In the genomic region with DNA sequence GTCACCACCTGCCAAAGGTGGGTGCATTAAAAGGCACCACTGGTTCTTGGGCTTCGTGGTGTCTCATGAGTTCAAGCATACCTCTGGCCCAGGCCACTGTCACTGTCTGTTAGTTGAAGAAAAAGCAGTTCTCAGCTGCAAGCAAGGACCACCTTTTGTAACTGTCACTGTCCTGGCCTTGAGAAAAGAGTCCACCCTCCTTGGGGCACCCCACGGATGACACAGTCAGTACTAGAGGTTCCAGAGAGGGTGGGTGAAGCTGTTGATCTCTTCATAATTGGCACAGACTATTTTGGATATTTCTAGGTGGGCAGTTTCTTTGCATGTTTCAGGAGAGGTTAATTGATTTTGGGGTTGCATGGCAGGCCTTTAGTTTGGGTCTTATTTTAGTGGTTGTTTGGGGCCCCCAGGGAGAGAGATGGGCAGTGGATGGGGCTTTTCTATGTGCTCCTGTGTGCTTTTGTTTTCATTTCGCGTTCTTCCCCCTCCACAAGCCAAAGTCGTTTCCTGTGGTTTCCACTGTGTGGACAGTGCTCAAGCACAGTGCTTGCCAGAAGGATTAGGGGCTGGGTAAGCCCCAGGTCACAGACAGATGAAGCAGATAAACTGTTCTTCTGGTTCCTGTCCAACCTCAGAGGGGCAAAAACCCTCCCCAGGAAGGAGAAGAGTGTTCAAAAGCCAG, we compare ENCODE assay signal across 8 cellular contexts.
A peak's percentile ranks its signal among the peaks of the same experiment; 100 is the strongest.
DNase-seq lines count a peak whose midpoint lies in the region; ATAC-seq and TF ChIP-seq lines count a peak whose summit lies in the region.

No MANE protein-coding gene starts in this region.

- no peaks in the 10 kb centered on the region for H3K79me2 ChIP-seq in Karpas-422 (ENCODE audit: low read length)

- H3K4me1 ChIP-seq in prostate gland (replicated peaks) (no peaks in the 10 kb centered on the region), Karpas-422 (ENCODE audit: low read length) (no peaks in the 10 kb centered on the region)

- H2AFZ ChIP-seq in Karpas-422 (ENCODE audit: low read length) = no peak overlapping the region

- H3K36me3 Mint-ChIP-seq in CD4-positive, alpha-beta T cell (ENCODE audit: low read depth) = peaks cover 11% of the 10 kb centered on the region
- H3K36me3 Mint-ChIP-seq in activated CD4-positive, alpha-beta memory T cell treated with anti-CD3 and anti-CD28 coated beads, Interleukin-2, amount 10 ng/mL, durations not matched to agents 7 days and 5 days (ENCODE audit: low read depth) = peaks cover 13% of the 10 kb centered on the region

- CTCF ChIA-PET in CD4-positive, alpha-beta T cell (lab: Charles Lee) = no interaction called here
- CTCF ChIA-PET in activated CD4-positive, alpha-beta memory T cell treated with anti-CD3 and anti-CD28 coated beads, Interleukin-2, amount 10 ng/mL, durations not matched to agents 7 days and 5 days (lab: Charles Lee) = no interaction called here

- TF ChIP-seq CTCF in CD4-positive, alpha-beta T cell (IDR thresholded peaks at IDR 0.05) = no peak
- no peak for TF ChIP-seq CTCF in prostate gland (IDR thresholded peaks at IDR 0.05)

- H3K9me3 Mint-ChIP-seq in CD4-positive, alpha-beta T cell = no peaks in the 10 kb centered on the region
- no peaks in the 10 kb centered on the region for H3K9me3 Mint-ChIP-seq in activated CD4-positive, alpha-beta memory T cell treated with anti-CD3 and anti-CD28 coated beads, Interleukin-2, amount 10 ng/mL, durations not matched to agents 7 days and 5 days

- no peaks in the 10 kb centered on the region for H3K9me2 ChIP-seq in Karpas-422 (replicated peaks; ENCODE audit: insufficient read depth, low read length)

- WGBS in prostate gland = 27% methylated on average over 5 of the region's 5 CpGs

- no peak overlapping the region for H3K4me2 ChIP-seq in Karpas-422 (ENCODE audit: low read depth, low read length, poor library complexity, severe bottlenecking)

- H3K27me3 ChIP-seq in CD4-positive, alpha-beta T cell (ENCODE audit: control insufficient read depth, insufficient read depth, low read length) = no peaks in the 10 kb centered on the region
- H3K27me3 ChIP-seq in prostate gland (replicated peaks; ENCODE audit: insufficient read depth) = no peaks in the 10 kb centered on the region
- H3K27me3 ChIP-seq in Karpas-422 (ENCODE audit: low read length) = no peaks in the 10 kb centered on the region

- H3K9me3 ChIP-seq in CD4-positive, alpha-beta T cell (ENCODE audit: control insufficient read depth, low read length) = no peaks in the 10 kb centered on the region
- H3K9me3 ChIP-seq in prostate gland (no peaks in the 10 kb centered on the region), Karpas-422 (ENCODE audit: low read length) (peaks cover 7% of the 10 kb centered on the region)

- no peak for TF ChIP-seq POLR2A in prostate gland (IDR thresholded peaks at IDR 0.05)

- H3K4me3 Mint-ChIP-seq in CD4-positive, alpha-beta T cell = peak overlapping the region; percentile 43
- H3K4me3 Mint-ChIP-seq in activated CD4-positive, alpha-beta memory T cell treated with anti-CD3 and anti-CD28 coated beads, Interleukin-2, amount 10 ng/mL, durations not matched to agents 7 days and 5 days = peak overlapping the region; percentile 8

- H3K4me3 ChIP-seq in prostate gland = no peak overlapping the region
- no peak overlapping the region for H3K4me3 ChIP-seq in Karpas-422 (ENCODE audit: low read length)

- H3K4me1 Mint-ChIP-seq in CD4-positive, alpha-beta T cell (ENCODE audit: low read depth) = peaks cover 28% of the 10 kb centered on the region
- H3K4me1 Mint-ChIP-seq in activated CD4-positive, alpha-beta memory T cell treated with anti-CD3 and anti-CD28 coated beads, Interleukin-2, amount 10 ng/mL, durations not matched to agents 7 days and 5 days = peaks cover 26% of the 10 kb centered on the region

- H3K27ac ChIP-seq in CD4-positive, alpha-beta T cell (ENCODE audit: low read depth, low read length) = no peak overlapping the region
- no peak overlapping the region for H3K27ac ChIP-seq in prostate gland
- no peak overlapping the region for H3K27ac ChIP-seq in Karpas-422 (ENCODE audit: low read length)

- DNase-seq in CD4-positive, alpha-beta T cell = peak in 1 of 10 experiments; percentile 8
- DNase-seq in activated CD4-positive, alpha-beta memory T cell treated with anti-CD3 and anti-CD28 coated beads, Interleukin-2, amount 10 ng/mL, durations not matched to agents 7 days and 5 days = peak; percentile 54
- DNase-seq in prostate gland (ENCODE audit: low spot score) (no peak), kidney glomerular epithelial cell (lab: John Stamatoyannopoulos, UW) (no peak), HT-29 (ENCODE audit: low spot score) (no peak), Karpas-422 (no peak)

- POLR2A ChIA-PET in CD4-positive, alpha-beta T cell (lab: Charles Lee) = interaction anchor here (1.6 kb wide), 1 partner anchor 9 kb away, joined by 7 read pairs; no protein-coding TSS in a partner anchor
- POLR2A ChIA-PET in activated CD4-positive, alpha-beta memory T cell treated with anti-CD3 and anti-CD28 coated beads, Interleukin-2, amount 10 ng/mL, durations not matched to agents 7 days and 5 days (lab: Charles Lee) = interaction anchor here (1.1 kb wide), 1 partner anchor 9 kb away, joined by 4 read pairs; no protein-coding TSS in a partner anchor

- intact Hi-C loops in CD4-positive, alpha-beta T cell (cut with DNase I, micrococcal nuclease) = loop anchor here in 1 of 2 experiments (10.0 kb wide), 1 partner anchor 1029 kb away; no protein-coding TSS in a partner anchor
- intact Hi-C loops in prostate gland (cut with DNase I) = no loop called here

- H3K36me3 ChIP-seq in prostate gland (no peaks in the 10 kb centered on the region), Karpas-422 (ENCODE audit: insufficient read depth, low read length) (no peaks in the 10 kb centered on the region)

- H4K20me1 ChIP-seq in Karpas-422 (ENCODE audit: insufficient read depth, low read depth, low read length) = no peaks in the 10 kb centered on the region

- peak overlapping the region; percentile 70 for H3K27ac Mint-ChIP-seq in CD4-positive, alpha-beta T cell
- peak overlapping the region; percentile 81 for H3K27ac Mint-ChIP-seq in activated CD4-positive, alpha-beta memory T cell treated with anti-CD3 and anti-CD28 coated beads, Interleukin-2, amount 10 ng/mL, durations not matched to agents 7 days and 5 days

- H3K27me3 Mint-ChIP-seq in CD4-positive, alpha-beta T cell = no peaks in the 10 kb centered on the region
- no peaks in the 10 kb centered on the region for H3K27me3 Mint-ChIP-seq in activated CD4-positive, alpha-beta memory T cell treated with anti-CD3 and anti-CD28 coated beads, Interleukin-2, amount 10 ng/mL, durations not matched to agents 7 days and 5 days

- H3K9ac ChIP-seq in Karpas-422 (ENCODE audit: low read length) = no peak overlapping the region

- peak; percentile 24 for ATAC-seq in CD4-positive, alpha-beta T cell (ENCODE audit: poor library complexity)
- peak; percentile 97 for ATAC-seq in GM19395 (IDR thresholded peaks at IDR 0.05; ENCODE audit: unreplicated experiment)
- peak; percentile 86 for ATAC-seq in HG03280 (IDR thresholded peaks at IDR 0.05; ENCODE audit: unreplicated experiment)

Comparison
In these comparisons a context has a peak if more than half of its experiments do, and no peak if none do; other contexts are left out.
1. ATAC-seq: peak in every context shown above with its lines; median percentile 97 in GM19395; 86 in HG03280; 24 in CD4-positive, alpha-beta T cell.